In genomic region chr3:58237238-58237939, GRCh38 we compare ENCODE assay signal across 8 cellular contexts. TPM values are rescaled to one million over a fixed set of nuclear protein-coding genes. Genes with fewer than 3 reads are reported as not detected.
DNase-seq lines count a peak whose midpoint lies in the region; ATAC-seq and TF ChIP-seq lines count a peak whose summit lies in the region.

Gene ABHD6 (plus strand): TSS chr3:58237792. CDS start chr3:58256587, 18,795 bp downstream.

- no peak for TF ChIP-seq CTCF in kidney epithelial cell (IDR thresholded peaks at IDR 0.05; ENCODE audit: insufficient read depth, low read length, poor library complexity, severe bottlenecking)

- ATAC-seq in HG02588 (IDR thresholded peaks at IDR 0.05; ENCODE audit: unreplicated experiment), result peak; percentile 75

- H3K4me3 ChIP-seq in kidney epithelial cell (ENCODE audit: low read depth, low read length), result peak within 1 kb of the TSS; percentile 79

- DNase-seq in NCI-H1436 (lab: John Stamatoyannopoulos, UW) (peak; percentile 23), NCI-H1436 treated with DMSO at 0.1 percent for 48 hours (lab: John Stamatoyannopoulos, UW) (no peak), NCI-H1092 (lab: John Stamatoyannopoulos, UW) (peak; percentile 26), kidney epithelial cell (ENCODE audit: low read depth) (no peak)
- DNase-seq in activated CD4-positive, CD25-positive, alpha-beta regulatory T cell (lab: John Stamatoyannopoulos, UW), result peak; percentile 58 to 70 (median 62)
- DNase-seq in central memory CD4-positive, alpha-beta T cell, result peak; percentile 83
- peak; percentile 48 to 74 for DNase-seq in stimulated activated CD4-positive, alpha-beta T cell treated with anti-CD3 and anti-CD28 coated beads, Interleukin-1b, Interleukin-23, amount 100 ng/mL, for 1 hour (ENCODE audit: low read depth in 2 of 2)

- H3K27me3 ChIP-seq in kidney epithelial cell (ENCODE audit: control insufficient read depth, insufficient read depth, low read length), result no peaks in the 10 kb centered on the region

- no peaks in the 10 kb centered on the region for H3K36me3 ChIP-seq in kidney epithelial cell (ENCODE audit: control insufficient read depth, insufficient read depth, low read length)

RNA-seq across cellular contexts. Expression of gene ABHD6, which starts in this region (rescaled TPM):
- 7.7 and 7.9 TPM in 2 replicates for total RNA-seq in kidney epithelial cell

Comparison
In these comparisons a context has a peak if more than half of its experiments do, and no peak if none do; other contexts are left out.
1. DNase-seq: peak in NCI-H1436 (single experiment), NCI-H1092 (single experiment), activated CD4-positive, CD25-positive, alpha-beta regulatory T cell (4 of 4), central memory CD4-positive, alpha-beta T cell (single experiment) and stimulated activated CD4-positive, alpha-beta T cell treated with anti-CD3 and anti-CD28 coated beads, Interleukin-1b, Interleukin-23, amount 100 ng/mL, for 1 hour (2 of 2); none in NCI-H1436 treated with DMSO at 0.1 percent for 48 hours (single experiment) and kidney epithelial cell (single experiment).